In genomic region chr11:85748455-85748891, GRCh38 we compare ENCODE assay signal across 33 cellular contexts.
A peak's percentile ranks its signal among the peaks of the same experiment; 100 is the strongest.
DNase-seq lines count a peak whose midpoint lies in the region; ATAC-seq lines count a peak whose summit lies in the region.
"Had no signal": no experiment of that assay in that cellular context is flagged by ENCODE, and none has a peak within 500 bp of the region (broad histone marks: within the 10 kb centered on the region; RNA-seq: fewer than 3 reads in every experiment).

No MANE protein-coding gene starts in this region.

- no peak overlapping the region for H3K4me3 ChIP-seq in H7 (ENCODE audit: insufficient read depth, low read depth, low read length)
- H3K4me3 ChIP-seq: heart left ventricle, lower lobe of right lung, SJCRH30, upper lobe of left lung had no signal

- intact Hi-C loops in activated CD4-positive, alpha-beta memory T cell treated with anti-CD3 and anti-CD28 coated beads for 36 hours (cut with micrococcal nuclease) = no loop called here
- intact Hi-C loops in left ventricle myocardium superior (cut with micrococcal nuclease) = no loop called here

- no peak overlapping the region for H3K4me3 Mint-ChIP-seq in activated CD4-positive, alpha-beta memory T cell treated with anti-CD3 and anti-CD28 coated beads, Interleukin-2, amount 10 ng/mL, durations not matched to agents 7 days and 5 days
- H3K4me3 Mint-ChIP-seq in activated CD4-positive, alpha-beta memory T cell treated with anti-CD3 and anti-CD28 coated beads for 36 hours = no peak overlapping the region
- no peak overlapping the region for H3K4me3 Mint-ChIP-seq in immature natural killer cell
- H3K4me3 Mint-ChIP-seq: activated T-cell treated with anti-CD3 and anti-CD28 coated beads, Interleukin-2, amount 50 U/mL, for 4 hours; endodermal cell; naive B cell had no signal

- ATAC-seq in left ventricle myocardium superior = no peak
- ATAC-seq: activated CD8-positive, alpha-beta memory T cell treated with anti-CD3 and anti-CD28 coated beads, Interleukin-2, amount 10 ng/mL, durations not matched to agents 7 days and 5 days; activated T-cell treated with anti-CD3 and anti-CD28 coated beads, Interleukin-2, amount 50 U/mL, for 4 hours; esophagus mucosa; heart left ventricle; lower lobe of right lung had no signal

- CTCF ChIA-PET in activated CD4-positive, alpha-beta memory T cell treated with anti-CD3 and anti-CD28 coated beads, Interleukin-2, amount 10 ng/mL, durations not matched to agents 7 days and 5 days (lab: Charles Lee) = interaction anchor here (1.0 to 1.5 kb wide), 2 partner anchors 51 to 76 kb away, joined by 3 read pairs; no protein-coding TSS in a partner anchor
- CTCF ChIA-PET in activated CD4-positive, alpha-beta memory T cell treated with anti-CD3 and anti-CD28 coated beads for 36 hours (lab: Charles Lee) = no interaction called here

- H3K9me3 Mint-ChIP-seq in activated CD4-positive, alpha-beta memory T cell treated with anti-CD3 and anti-CD28 coated beads, Interleukin-2, amount 10 ng/mL, durations not matched to agents 7 days and 5 days = peaks cover 2% of the 10 kb centered on the region
- H3K9me3 Mint-ChIP-seq in activated CD4-positive, alpha-beta memory T cell treated with anti-CD3 and anti-CD28 coated beads for 36 hours = no peaks in the 10 kb centered on the region
- no peaks in the 10 kb centered on the region for H3K9me3 Mint-ChIP-seq in immature natural killer cell
- H3K9me3 Mint-ChIP-seq: activated CD4-positive, alpha-beta T cell treated with anti-CD3 and anti-CD28 coated beads, Interleukin-2, amount 10 ng/mL, durations not matched to agents 24 days and 14 days; activated naive CD8-positive, alpha-beta T cell treated with anti-CD3 and anti-CD28 coated beads, Interleukin-2, amount 10 ng/mL, durations not matched to agents 7 days and 5 days; activated T-cell treated with anti-CD3 and anti-CD28 coated beads, Interleukin-2, amount 50 U/mL, for 4 hours; endodermal cell; naive B cell had no signal

- H3K27ac Mint-ChIP-seq in activated CD4-positive, alpha-beta memory T cell treated with anti-CD3 and anti-CD28 coated beads, Interleukin-2, amount 10 ng/mL, durations not matched to agents 7 days and 5 days = peak overlapping the region; percentile 56
- H3K27ac Mint-ChIP-seq in activated CD4-positive, alpha-beta memory T cell treated with anti-CD3 and anti-CD28 coated beads for 36 hours = no peak overlapping the region
- peak overlapping the region; percentile 98 to 100 (median 100) for H3K27ac Mint-ChIP-seq in immature natural killer cell
- H3K27ac Mint-ChIP-seq: activated naive CD8-positive, alpha-beta T cell treated with anti-CD3 and anti-CD28 coated beads, Interleukin-2, amount 10 ng/mL, durations not matched to agents 7 days and 5 days; CD4-positive, CD25-positive, alpha-beta regulatory T cell; endodermal cell had no signal

- peaks cover 86% of the 10 kb centered on the region for H3K4me1 Mint-ChIP-seq in activated CD4-positive, alpha-beta memory T cell treated with anti-CD3 and anti-CD28 coated beads, Interleukin-2, amount 10 ng/mL, durations not matched to agents 7 days and 5 days
- peaks cover 74% of the 10 kb centered on the region for H3K4me1 Mint-ChIP-seq in activated CD4-positive, alpha-beta memory T cell treated with anti-CD3 and anti-CD28 coated beads for 36 hours (ENCODE audit: low read depth)
- peaks cover 91 to 92% of the 10 kb centered on the region in 2 donors for H3K4me1 Mint-ChIP-seq in immature natural killer cell

- no peak for DNase-seq in activated CD4-positive, alpha-beta memory T cell treated with anti-CD3 and anti-CD28 coated beads, Interleukin-2, amount 10 ng/mL, durations not matched to agents 7 days and 5 days
- DNase-seq in activated CD4-positive, alpha-beta memory T cell treated with anti-CD3 and anti-CD28 coated beads for 36 hours = no peak
- DNase-seq in amniotic epithelial cell (ENCODE audit: low read depth) (peak; percentile 58), immature natural killer cell (no peak), NCI-H2081 treated with DMSO at 0.1 percent for 48 hours (lab: John Stamatoyannopoulos, UW) (no peak), left ventricle myocardium superior (no peak), NCI-H2107 (lab: John Stamatoyannopoulos, UW) (no peak), H7 (no peak)
- DNase-seq: activated CD4-positive, alpha-beta T cell treated with anti-CD3 and anti-CD28 coated beads, Interleukin-2, amount 10 ng/mL, durations not matched to agents 24 days and 14 days; activated CD8-positive, alpha-beta memory T cell treated with anti-CD3 and anti-CD28 coated beads, Interleukin-2, amount 10 ng/mL, durations not matched to agents 7 days and 5 days; activated gamma-delta T cell treated with Interleukin-2 at 50 U/mL for 16 hours; activated naive CD8-positive, alpha-beta T cell treated with anti-CD3 and anti-CD28 coated beads, Interleukin-2, amount 10 ng/mL, durations not matched to agents 7 days and 5 days; activated T-cell treated with anti-CD3 and anti-CD28 coated beads, Interleukin-2, amount 50 U/mL, for 4 hours; caudate nucleus; CD4-positive, CD25-positive, alpha-beta regulatory T cell; cortex of kidney; DMS 273 treated with DMSO at 0.1 percent for 48 hours; endodermal cell; foreskin melanocyte; heart left ventricle; Kasumi-1; kidney glomerular epithelial cell; lower lobe of right lung; midbrain; MV-4-11; naive B cell; NCI-H1436 treated with DMSO at 0.1 percent for 48 hours; NCI-H748 treated with DMSO at 0.1 percent for 48 hours; occipital lobe; SJCRH30; stimulated activated naive CD4-positive, alpha-beta T cell; upper lobe of left lung had no signal

- peaks cover 79% of the 10 kb centered on the region for H3K36me3 Mint-ChIP-seq in activated CD4-positive, alpha-beta memory T cell treated with anti-CD3 and anti-CD28 coated beads, Interleukin-2, amount 10 ng/mL, durations not matched to agents 7 days and 5 days (ENCODE audit: low read depth)
- peaks cover 8% of the 10 kb centered on the region for H3K36me3 Mint-ChIP-seq in activated CD4-positive, alpha-beta memory T cell treated with anti-CD3 and anti-CD28 coated beads for 36 hours
- H3K36me3 Mint-ChIP-seq in immature natural killer cell = peaks cover 37 to 57% (median 48%) of the 10 kb centered on the region in 3 donors
- H3K36me3 Mint-ChIP-seq: CD4-positive, CD25-positive, alpha-beta regulatory T cell; naive B cell had no signal

- POLR2A ChIA-PET in activated CD4-positive, alpha-beta memory T cell treated with anti-CD3 and anti-CD28 coated beads, Interleukin-2, amount 10 ng/mL, durations not matched to agents 7 days and 5 days (lab: Charles Lee) = interaction anchor here (0.5 to 2.8 kb wide), 5 partner anchors 11 to 100 kb away, joined by 3 to 15 read pairs (median 4); partner anchors contain the start of gene CREBZF
- POLR2A ChIA-PET in activated CD4-positive, alpha-beta memory T cell treated with anti-CD3 and anti-CD28 coated beads for 36 hours (lab: Charles Lee) = no interaction called here

- H3K36me3 ChIP-seq in H7 (replicated peaks; ENCODE audit: control insufficient read depth, insufficient read depth, low read length) = no peaks in the 10 kb centered on the region
- H3K36me3 ChIP-seq: heart left ventricle, lower lobe of right lung, upper lobe of left lung had no signal

- H3K27me3 ChIP-seq in H7 (ENCODE audit: control insufficient read depth, insufficient read depth, low read length) = no peaks in the 10 kb centered on the region
- H3K27me3 ChIP-seq: heart left ventricle, SJCRH30, upper lobe of left lung had no signal

- no peaks in the 10 kb centered on the region for H3K27me3 Mint-ChIP-seq in activated CD4-positive, alpha-beta memory T cell treated with anti-CD3 and anti-CD28 coated beads, Interleukin-2, amount 10 ng/mL, durations not matched to agents 7 days and 5 days
- peaks cover 3% of the 10 kb centered on the region for H3K27me3 Mint-ChIP-seq in activated CD4-positive, alpha-beta memory T cell treated with anti-CD3 and anti-CD28 coated beads for 36 hours
- H3K27me3 Mint-ChIP-seq in immature natural killer cell (ENCODE audit: low read depth in 3 of 3) = peaks cover 11 to 33% (median 15%) of the 10 kb centered on the region in 3 donors
- H3K27me3 Mint-ChIP-seq: activated CD8-positive, alpha-beta memory T cell treated with anti-CD3 and anti-CD28 coated beads, Interleukin-2, amount 10 ng/mL, durations not matched to agents 7 days and 5 days; activated naive CD8-positive, alpha-beta T cell treated with anti-CD3 and anti-CD28 coated beads, Interleukin-2, amount 10 ng/mL, durations not matched to agents 7 days and 5 days had no signal
